ENCODE assay signal across 30 cellular contexts in genomic region chr4:154439224-154439623, GRCh38. TPM values are rescaled to one million over a fixed set of nuclear protein-coding genes. Genes with fewer than 3 reads are reported as not detected.
"Had no signal": no experiment of that assay in that cellular context is flagged by ENCODE, and none has a peak within 500 bp of the region (broad histone marks: within the 10 kb centered on the region; RNA-seq: fewer than 3 reads in every experiment).

No MANE protein-coding gene starts in this region.

- H3K36me3 ChIP-seq: stomach, suprapubic skin, thoracic aorta, thyroid gland, tibial artery, tibial nerve, transverse colon, upper lobe of left lung, upper lobe of right lung, uterus, vagina had no signal

- ATAC-seq: stimulated activated effector memory CD8-positive, alpha-beta T cell treated with anti-CD3 and anti-CD28 coated beads, Interleukin-12 subunit alpha, Interleukin-12 subunit beta, amount 100 ng/mL, for 72 hours; stimulated activated memory B cell treated with anti-CD40 and anti-IgM and Interleukin-4, amounts not matched to agents 10 μg/mL and 1 μg/mL and 100 μg/mL, for 72 hours; stimulated activated naive B cell treated with anti-CD40 and anti-IgM and Interleukin-4, amounts not matched to agents 10 μg/mL and 1 μg/mL and 100 μg/mL, for 72 hours; stimulated activated naive CD8-positive, alpha-beta T cell treated with anti-CD3 and anti-CD28 coated beads, Interleukin-15, amount 100 ng/mL, for 72 hours; stimulated activated naive CD8-positive, alpha-beta T cell treated with anti-CD3 and anti-CD28 coated beads, Interleukin-15, Interleukin-2, amounts not matched to agents 100 U/mL and 50 U/mL, for 24 hours; upper lobe of right lung had no signal

- H3K9me3 Mint-ChIP-seq: stimulated activated effector memory CD8-positive, alpha-beta T cell treated with anti-CD3 and anti-CD28 coated beads, Interleukin-12 subunit alpha, Interleukin-12 subunit beta, amount 100 ng/mL, for 72 hours; stimulated activated memory B cell treated with anti-CD40 and anti-IgM and Interleukin-4, amounts not matched to agents 10 μg/mL and 1 μg/mL and 100 μg/mL, for 72 hours; stimulated activated naive B cell treated with anti-CD40 and anti-IgM and Interleukin-4, amounts not matched to agents 10 μg/mL and 1 μg/mL and 100 μg/mL, for 72 hours; stimulated activated naive CD8-positive, alpha-beta T cell treated with anti-CD3 and anti-CD28 coated beads, Interleukin-15, amount 100 ng/mL, for 72 hours; stimulated activated naive CD8-positive, alpha-beta T cell treated with anti-CD3 and anti-CD28 coated beads, Interleukin-15, Interleukin-2, amounts not matched to agents 100 ng/mL and 50 ng/mL, for 24 hours; type B pancreatic cell had no signal

- H3K36me3 Mint-ChIP-seq: stimulated activated effector memory CD8-positive, alpha-beta T cell treated with anti-CD3 and anti-CD28 coated beads, Interleukin-12 subunit alpha, Interleukin-12 subunit beta, amount 100 ng/mL, for 72 hours; stimulated activated memory B cell treated with anti-CD40 and anti-IgM and Interleukin-4, amounts not matched to agents 10 μg/mL and 1 μg/mL and 100 μg/mL, for 72 hours; stimulated activated naive B cell treated with anti-CD40 and anti-IgM and Interleukin-4, amounts not matched to agents 10 μg/mL and 1 μg/mL and 100 μg/mL, for 72 hours; type B pancreatic cell had no signal

- H3K27ac ChIP-seq: stomach, suprapubic skin, testis, thoracic aorta, thyroid gland, tibial artery, tibial nerve, transverse colon, upper lobe of left lung, upper lobe of right lung, uterus, vagina had no signal

- H3K9me3 ChIP-seq: stomach, suprapubic skin, testis, thoracic aorta, thyroid gland, tibial artery, tibial nerve, transverse colon, upper lobe of left lung, upper lobe of right lung, uterus, vagina had no signal

- H3K4me1 ChIP-seq: stomach, suprapubic skin, testis, thyroid gland, tibial artery, tibial nerve, transverse colon, upper lobe of left lung, upper lobe of right lung, uterus, vagina had no signal

- FAIRE-seq: urothelium cell line had no signal

- H3K27me3 ChIP-seq: stomach, suprapubic skin, testis, thyroid gland, tibial artery, tibial nerve, transverse colon, upper lobe of left lung, upper lobe of right lung, uterus, vagina had no signal

- H3K4me3 ChIP-seq: stomach, suprapubic skin, testis, thoracic aorta, thyroid gland, tibial artery, tibial nerve, transverse colon, upper lobe of left lung, upper lobe of right lung, uterus, vagina had no signal

- H3K4me1 Mint-ChIP-seq: stimulated activated effector memory CD8-positive, alpha-beta T cell treated with anti-CD3 and anti-CD28 coated beads, Interleukin-12 subunit alpha, Interleukin-12 subunit beta, amount 100 ng/mL, for 72 hours; stimulated activated memory B cell treated with anti-CD40 and anti-IgM and Interleukin-4, amounts not matched to agents 10 μg/mL and 1 μg/mL and 100 μg/mL, for 72 hours; stimulated activated naive B cell treated with anti-CD40 and anti-IgM and Interleukin-4, amounts not matched to agents 10 μg/mL and 1 μg/mL and 100 μg/mL, for 72 hours; stimulated activated naive CD8-positive, alpha-beta T cell treated with anti-CD3 and anti-CD28 coated beads, Interleukin-15, amount 100 ng/mL, for 72 hours had no signal

- H3K27ac Mint-ChIP-seq: stimulated activated effector memory CD8-positive, alpha-beta T cell treated with anti-CD3 and anti-CD28 coated beads, Interleukin-12 subunit alpha, Interleukin-12 subunit beta, amount 100 ng/mL, for 72 hours; stimulated activated memory B cell treated with anti-CD40 and anti-IgM and Interleukin-4, amounts not matched to agents 10 μg/mL and 1 μg/mL and 100 μg/mL, for 72 hours; stimulated activated naive B cell treated with anti-CD40 and anti-IgM and Interleukin-4, amounts not matched to agents 10 μg/mL and 1 μg/mL and 100 μg/mL, for 72 hours; stimulated activated naive CD8-positive, alpha-beta T cell treated with anti-CD3 and anti-CD28 coated beads, Interleukin-15, amount 100 ng/mL, for 72 hours; stimulated activated naive CD8-positive, alpha-beta T cell treated with anti-CD3 and anti-CD28 coated beads, Interleukin-15, Interleukin-2, amounts not matched to agents 100 ng/mL and 50 ng/mL, for 24 hours; type B pancreatic cell had no signal

- H3K27me3 Mint-ChIP-seq: stimulated activated memory B cell treated with anti-CD40 and anti-IgM and Interleukin-4, amounts not matched to agents 10 μg/mL and 1 μg/mL and 100 μg/mL, for 72 hours had no signal

- H3K4me3 Mint-ChIP-seq: stimulated activated effector memory CD8-positive, alpha-beta T cell treated with anti-CD3 and anti-CD28 coated beads, Interleukin-12 subunit alpha, Interleukin-12 subunit beta, amount 100 ng/mL, for 72 hours; stimulated activated memory B cell treated with anti-CD40 and anti-IgM and Interleukin-4, amounts not matched to agents 10 μg/mL and 1 μg/mL and 100 μg/mL, for 72 hours; stimulated activated naive B cell treated with anti-CD40 and anti-IgM and Interleukin-4, amounts not matched to agents 10 μg/mL and 1 μg/mL and 100 μg/mL, for 72 hours; stimulated activated naive CD8-positive, alpha-beta T cell treated with anti-CD3 and anti-CD28 coated beads, Interleukin-15, amount 100 ng/mL, for 72 hours; stimulated activated naive CD8-positive, alpha-beta T cell treated with anti-CD3 and anti-CD28 coated beads, Interleukin-15, Interleukin-2, amounts not matched to agents 100 ng/mL and 50 ng/mL, for 24 hours; type B pancreatic cell had no signal

- DNase-seq: stimulated activated CD4-positive, alpha-beta T cell treated with anti-CD3 and anti-CD28 coated beads, Interleukin-2, amount 100 ng/mL, for 48 hours; stimulated activated CD4-positive, alpha-beta T cell treated with anti-CD3 and anti-CD28 coated beads, Interleukin-4, amount 100 ng/mL, for 1 hour; stimulated activated CD4-positive, alpha-beta T cell treated with anti-CD3 and anti-CD28 coated beads, Interleukin-4, amount 100 ng/mL, for 24 hours; stimulated activated CD4-positive, alpha-beta T cell treated with anti-CD3 and anti-CD28 coated beads, Interleukin-4, amount 100 ng/mL, for 4 hours; stimulated activated CD8-positive, alpha-beta memory T cell treated with anti-CD3 and anti-CD28 coated beads, Interleukin-4, amount 100 ng/mL, for 48 hours; stimulated activated naive B cell treated with anti-CD40 and anti-IgM and Interleukin-4, amounts not matched to agents 10 μg/mL and 1 μg/mL and 100 μg/mL, for 72 hours; stimulated activated naive CD4-positive, alpha-beta T cell; stimulated activated naive CD4-positive, alpha-beta T cell treated with Interleukin-2 at 50 U/mL for 16 hours; stimulated activated naive CD8-positive, alpha-beta T cell treated with anti-CD3 and anti-CD28 coated beads, Interleukin-15, amount 100 ng/mL, for 72 hours; stimulated activated naive CD8-positive, alpha-beta T cell treated with anti-CD3 and anti-CD28 coated beads, Interleukin-15, Interleukin-2, amounts not matched to agents 100 U/mL and 50 U/mL, for 24 hours; stomach; substantia nigra; testis; thyroid gland; tibial artery; transverse colon; trophoblast cell; upper lobe of left lung; upper lobe of right lung; uterus had no signal

RNA-seq across cellular contexts. Expression of gene DCHS2, which starts 52.4 kb away (rescaled TPM):
- total RNA-seq: subcutaneous adipose tissue had no signal
